ENCODE assay signal across 22 cellular contexts in genomic region chr2:155215037-155215707, GRCh38.
A peak's percentile ranks its signal among the peaks of the same experiment; 100 is the strongest.
DNase-seq lines count a peak whose midpoint lies in the region; ATAC-seq and TF ChIP-seq lines count a peak whose summit lies in the region.
"Had no signal": no experiment of that assay in that cellular context is flagged by ENCODE, and none has a peak within 500 bp of the region (broad histone marks: within the 10 kb centered on the region; RNA-seq: fewer than 3 reads in every experiment).

No MANE protein-coding gene starts in this region.

- no peaks in the 10 kb centered on the region for H3K36me3 Mint-ChIP-seq in activated CD8-positive, alpha-beta T cell treated with anti-CD3 and anti-CD28 coated beads, Interleukin-2, amount 10 ng/mL, durations not matched to agents 7 days and 5 days (ENCODE audit: low read depth)
- H3K36me3 Mint-ChIP-seq: IgD-negative memory B cell had no signal

- H3K4me3 Mint-ChIP-seq in activated CD8-positive, alpha-beta T cell treated with anti-CD3 and anti-CD28 coated beads, Interleukin-2, amount 10 ng/mL, durations not matched to agents 7 days and 5 days: no peak overlapping the region
- H3K4me3 Mint-ChIP-seq: CD4-positive, alpha-beta T cell; IgD-negative memory B cell had no signal

- H3K27ac ChIP-seq in A673 (ENCODE audit: low read depth, low read length, poor library complexity, severe bottlenecking): no peak overlapping the region
- H3K27ac ChIP-seq: BLaER1 treated with 17β-estradiol and CSF1 and Interleukin-3, amounts not matched to agents 10 nM and 100 nM; KMS-11 had no signal

- H3K4me1 ChIP-seq in A673 (ENCODE audit: insufficient read depth, low read length, poor library complexity, severe bottlenecking): no peaks in the 10 kb centered on the region
- H3K4me1 ChIP-seq: BLaER1 treated with 17β-estradiol and CSF1 and Interleukin-3, amounts not matched to agents 10 nM and 100 nM had no signal

- H3K9me3 ChIP-seq in A673 (ENCODE audit: low read depth, low read length, poor library complexity, severe bottlenecking): no peaks in the 10 kb centered on the region
- H3K9me3 ChIP-seq: BLaER1 treated with 17β-estradiol and CSF1 and Interleukin-3, amounts not matched to agents 10 nM and 100 nM had no signal

- H3K4me1 Mint-ChIP-seq in activated CD8-positive, alpha-beta T cell treated with anti-CD3 and anti-CD28 coated beads, Interleukin-2, amount 10 ng/mL, durations not matched to agents 7 days and 5 days (ENCODE audit: low read depth): no peaks in the 10 kb centered on the region
- H3K4me1 Mint-ChIP-seq: IgD-negative memory B cell had no signal

- no peaks in the 10 kb centered on the region for H3K27me3 ChIP-seq in A673 (replicated peaks; ENCODE audit: insufficient read depth, low read depth, low read length, poor library complexity)
- H3K27me3 ChIP-seq: BLaER1 treated with 17β-estradiol and CSF1 and Interleukin-3, amounts not matched to agents 10 nM and 100 nM had no signal

- H3K27me3 Mint-ChIP-seq in activated CD8-positive, alpha-beta T cell treated with anti-CD3 and anti-CD28 coated beads, Interleukin-2, amount 10 ng/mL, durations not matched to agents 7 days and 5 days (ENCODE audit: low read depth): no peaks in the 10 kb centered on the region
- H3K27me3 Mint-ChIP-seq: CD4-positive, alpha-beta T cell had no signal

- H3K36me3 ChIP-seq in A673 (ENCODE audit: insufficient read depth, low read length, poor library complexity, severe bottlenecking): no peaks in the 10 kb centered on the region
- H3K36me3 ChIP-seq: BLaER1 treated with 17β-estradiol and CSF1 and Interleukin-3, amounts not matched to agents 10 nM and 100 nM had no signal

- peak; percentile 12 for DNase-seq in A673 (ENCODE audit: low spot score)
- DNase-seq in left lobe of liver (ENCODE audit: low spot score): no peak
- no peak for DNase-seq in activated CD8-positive, alpha-beta T cell treated with anti-CD3 and anti-CD28 coated beads, Interleukin-2, amount 10 ng/mL, durations not matched to agents 7 days and 5 days
- DNase-seq in stimulated activated CD4-positive, alpha-beta T cell treated with anti-CD3 and anti-CD28 coated beads, Interleukin-12 subunit alpha, Interleukin-12 subunit beta, amount 100 ng/mL, for 4 hours: no peak
- no peak for DNase-seq in NCI-H1436 treated with DMSO at 0.1 percent for 48 hours (lab: John Stamatoyannopoulos, UW)
- DNase-seq in omental fat pad (ENCODE audit: low spot score): no peak
- DNase-seq: AML-193; CD4-positive, alpha-beta T cell; MM.1S; NCI-H1694; NCI-H2081; NCI-H226; NCI-H510A; NCI-H69; SHP77 treated with DMSO at 0.1 percent for 48 hours; T-helper 1 cell had no signal

- no peaks in the 10 kb centered on the region for H3K9me3 Mint-ChIP-seq in activated CD8-positive, alpha-beta T cell treated with anti-CD3 and anti-CD28 coated beads, Interleukin-2, amount 10 ng/mL, durations not matched to agents 7 days and 5 days (ENCODE audit: insufficient read depth)
- H3K9me3 Mint-ChIP-seq: CD4-positive, alpha-beta T cell; IgD-negative memory B cell had no signal

- intact Hi-C loops in A673 (cut with micrococcal nuclease; ENCODE audit: unreplicated experiment): no loop called here

- POLR2A ChIA-PET in A673 (lab: Charles Lee; ENCODE audit: low non-redundant PET): no interaction called here
- POLR2A ChIA-PET in activated CD8-positive, alpha-beta T cell treated with anti-CD3 and anti-CD28 coated beads, Interleukin-2, amount 10 ng/mL, durations not matched to agents 7 days and 5 days (lab: Charles Lee): no interaction called here

- no peak overlapping the region for H3K4me3 ChIP-seq in A673 (ENCODE audit: low read depth, low read length, poor library complexity, severe bottlenecking)
- H3K4me3 ChIP-seq: BLaER1 treated with 17β-estradiol and CSF1 and Interleukin-3, amounts not matched to agents 10 nM and 100 nM had no signal

- TF ChIP-seq CTCF in A673 (conservative IDR thresholded peaks at IDR 0.05; ENCODE audit: low read depth, low read length) (no peak), omental fat pad (IDR thresholded peaks at IDR 0.05) (no peak)

- no TSS peak for BruUV-seq in A673 (replicated peaks; lab: Mats Ljungman, UMichigan)

- ATAC-seq in GM18861 (IDR thresholded peaks at IDR 0.05; ENCODE audit: unreplicated experiment) (peak; percentile 86), HG03175 (IDR thresholded peaks at IDR 0.05; ENCODE audit: unreplicated experiment) (peak; percentile 54), left lobe of liver (peak; percentile 24), omental fat pad (ENCODE audit: low FRiP score) (no peak)
- no peak for ATAC-seq in activated CD8-positive, alpha-beta T cell treated with anti-CD3 and anti-CD28 coated beads, Interleukin-2, amount 10 ng/mL, durations not matched to agents 7 days and 5 days
- ATAC-seq: Panc1 had no signal

- H3K27ac Mint-ChIP-seq in activated CD8-positive, alpha-beta T cell treated with anti-CD3 and anti-CD28 coated beads, Interleukin-2, amount 10 ng/mL, durations not matched to agents 7 days and 5 days: no peak overlapping the region
- H3K27ac Mint-ChIP-seq: CD4-positive, alpha-beta T cell; IgD-negative memory B cell had no signal

- CTCF ChIA-PET in A673 (lab: Charles Lee): no interaction called here
- CTCF ChIA-PET in activated CD8-positive, alpha-beta T cell treated with anti-CD3 and anti-CD28 coated beads, Interleukin-2, amount 10 ng/mL, durations not matched to agents 7 days and 5 days (lab: Charles Lee): no interaction called here

Comparison
In these comparisons a context has a peak if more than half of its experiments do, and no peak if none do; other contexts are left out.
1. ATAC-seq: peak in GM18861 (single experiment), HG03175 (single experiment) and left lobe of liver (single experiment); none in activated CD8-positive, alpha-beta T cell treated with anti-CD3 and anti-CD28 coated beads, Interleukin-2, amount 10 ng/mL, durations not matched to agents 7 days and 5 days (single experiment) and omental fat pad (single experiment).